In genomic region chr15:78756781-78757635, GRCh38 we compare ENCODE assay signal across 8 cellular contexts. TPM values are rescaled to one million over a fixed set of nuclear protein-coding genes. Genes with fewer than 3 reads are reported as not detected.
A peak's percentile ranks its signal among the peaks of the same experiment; 100 is the strongest.
DNase-seq lines count a peak whose midpoint lies in the region; ATAC-seq and TF ChIP-seq lines count a peak whose summit lies in the region.
"Not testable (repeated sequence)": the region's sequence is repeated elsewhere in the genome, so short reads cannot be mapped to it uniquely, and the experiment has no call there.

No MANE protein-coding gene starts in this region.

- intact Hi-C loops in A673 (cut with micrococcal nuclease; ENCODE audit: unreplicated experiment); right lobe of liver (cut with DNase I): not testable (repeated sequence)

- DNase-seq in A673 (ENCODE audit: low spot score): peak; percentile 68
- peak; percentile 77 for DNase-seq in activated CD8-positive, alpha-beta memory T cell treated with anti-CD3 and anti-CD28 coated beads for 24 hours
- DNase-seq in right lobe of liver: peak; percentile 45 to 61 (median 51)
- peak; percentile 72 for DNase-seq in stimulated activated CD4-positive, alpha-beta T cell treated with anti-CD3 and anti-CD28 coated beads, Interleukin-15, amount 100 ng/mL, for 24 hours

- H2AFZ ChIP-seq in Loucy (ENCODE audit: low read length): peak overlapping the region; percentile 76

- H3K4me3 ChIP-seq in A673 (ENCODE audit: low read depth, low read length, poor library complexity, severe bottlenecking); duodenal mucosa (ENCODE audit: low read depth in 1 of 2, low read length in 2 of 2); right lobe of liver: not testable (repeated sequence)
- peak overlapping the region; percentile 55 for H3K4me3 ChIP-seq in Loucy (ENCODE audit: low read length, poor library complexity, severe bottlenecking)

- H3K79me2 ChIP-seq in Loucy (ENCODE audit: insufficient read depth, low read length): not testable (repeated sequence)

- H3K9ac ChIP-seq in Loucy (ENCODE audit: low read depth, low read length, poor library complexity, severe bottlenecking): peak overlapping the region; percentile 56
- H3K9ac ChIP-seq in duodenal mucosa (ENCODE audit: low read depth in 1 of 2, low read length in 2 of 2): not testable (repeated sequence)

- not testable (repeated sequence) for H3K9me3 ChIP-seq in A673 (ENCODE audit: low read depth, low read length, poor library complexity, severe bottlenecking); Loucy (ENCODE audit: insufficient read depth, low read depth, low read length); duodenal mucosa (ENCODE audit: control insufficient read depth in 1 of 2, low read length in 2 of 2); right lobe of liver

- not testable (repeated sequence) for TF ChIP-seq POLR2A in right lobe of liver (IDR thresholded peaks at IDR 0.05)

- not testable (repeated sequence) for H3K27ac ChIP-seq in A673 (ENCODE audit: low read depth, low read length, poor library complexity, severe bottlenecking); right lobe of liver
- H3K27ac ChIP-seq in duodenal mucosa (ENCODE audit: low read depth, low read length): peak overlapping the region; percentile 10

- not testable (repeated sequence) for H4K20me1 ChIP-seq in Loucy (ENCODE audit: insufficient read depth, low read length, poor library complexity, severe bottlenecking)

- CTCF ChIA-PET in A673 (lab: Charles Lee): interaction anchor here (0.5 to 0.6 kb wide), 2 partner anchors 79 to 151 kb away, joined by 4 to 7 read pairs; no protein-coding TSS in a partner anchor

- H3K27me3 ChIP-seq in A673 (replicated peaks; ENCODE audit: insufficient read depth, low read depth, low read length, poor library complexity); Loucy (ENCODE audit: insufficient read depth, low read length, poor library complexity, severe bottlenecking); duodenal mucosa (ENCODE audit: control insufficient read depth in 1 of 2, insufficient read depth in 2 of 2, low read length in 2 of 2); right lobe of liver: not testable (repeated sequence)

- H3K9me2 ChIP-seq in Loucy (replicated peaks; ENCODE audit: low read depth, low read length): not testable (repeated sequence)

- not testable (repeated sequence) for H3K4me1 ChIP-seq in A673 (ENCODE audit: insufficient read depth, low read length, poor library complexity, severe bottlenecking); duodenal mucosa (ENCODE audit: control insufficient read depth in 1 of 2, insufficient read depth in 2 of 2, low read length in 2 of 2); right lobe of liver
- peaks cover 42% of the 10 kb centered on the region for H3K4me1 ChIP-seq in Loucy (ENCODE audit: insufficient read depth, low read length, poor library complexity, severe bottlenecking)

- not testable (repeated sequence) for H3F3A ChIP-seq in Loucy (ENCODE audit: low read depth)

- H3K36me3 ChIP-seq in A673 (ENCODE audit: insufficient read depth, low read length, poor library complexity, severe bottlenecking); Loucy (ENCODE audit: insufficient read depth, low read length); duodenal mucosa (ENCODE audit: control insufficient read depth in 1 of 2, insufficient read depth in 2 of 2, low read length in 2 of 2); right lobe of liver: not testable (repeated sequence)

- ATAC-seq in GM18868 (IDR thresholded peaks at IDR 0.05; ENCODE audit: unreplicated experiment) (peak; percentile 76), HG02759 (IDR thresholded peaks at IDR 0.05; ENCODE audit: unreplicated experiment) (peak; percentile 72), right lobe of liver (peak; percentile 11 to 37 (median 22))

- POLR2A ChIA-PET in A673 (lab: Charles Lee; ENCODE audit: low non-redundant PET): not testable (repeated sequence)

- peak overlapping the region; percentile 62 for H3K4me2 ChIP-seq in Loucy (ENCODE audit: low read depth, low read length, poor library complexity, severe bottlenecking)

- not testable (repeated sequence) for TF ChIP-seq CTCF in A673 (conservative IDR thresholded peaks at IDR 0.05; ENCODE audit: low read depth, low read length); Loucy (conservative IDR thresholded peaks at IDR 0.05; ENCODE audit: low read length); right lobe of liver (IDR thresholded peaks at IDR 0.05)

- WGBS in right lobe of liver (ENCODE audit: insufficient coverage, low coverage, low lambda C conversion rate, missing lambda C conversion rate): 40% methylated on average over 1 of the region's 25 CpGs

- BruUV-seq in A673 (replicated peaks; lab: Mats Ljungman, UMichigan): not testable (repeated sequence)

RNA-seq across cellular contexts. Expression of gene ADAMTS7, which starts 54.3 kb away (rescaled TPM):
- 0.41 and 0.83 TPM in 2 replicates for total RNA-seq in A673 (2021)
- 1 to 10 TPM in 3 of 6 experiments, under 1 TPM in 3; 0.49 to 1.4 (median 1.1) TPM for total RNA-seq in right lobe of liver

Comparison
In these comparisons a context has a peak if more than half of its experiments do, and no peak if none do; other contexts are left out.
1. ATAC-seq: peak in every context shown above with its lines; median percentile 76 in GM18868; 72 in HG02759; 22 in right lobe of liver.